Comparison of ENCODE assay signal across 8 cellular contexts in the genomic region with DNA sequence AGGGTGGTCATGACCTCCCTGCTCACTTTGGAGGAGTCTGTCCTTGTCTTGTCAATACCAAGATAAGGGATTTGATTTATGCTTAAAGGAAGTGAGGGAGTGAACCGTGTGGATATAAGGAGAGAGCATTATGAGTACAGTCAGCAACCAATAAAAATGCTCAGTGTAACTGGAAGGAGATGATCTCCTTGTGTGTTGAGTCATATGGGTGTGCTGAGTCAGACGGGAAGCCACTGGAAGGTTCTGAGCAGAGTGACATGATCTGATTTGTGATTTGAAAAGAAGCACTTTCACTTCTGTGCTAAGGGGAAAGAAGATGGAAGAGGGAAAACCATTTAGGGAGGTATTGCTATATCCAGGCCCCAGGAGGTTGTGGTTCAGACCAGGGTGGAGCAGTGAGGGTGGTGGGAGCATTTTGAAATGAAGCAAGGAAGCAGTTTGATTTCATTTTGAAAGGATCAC. TPM values are rescaled to one million over a fixed set of nuclear protein-coding genes. Genes with fewer than 3 reads are reported as not detected.
A peak's percentile ranks its signal among the peaks of the same experiment; 100 is the strongest.
DNase-seq lines count a peak whose midpoint lies in the region; ATAC-seq, FAIRE-seq and TF ChIP-seq lines count a peak whose summit lies in the region.

No MANE protein-coding gene starts in this region.

- H3K79me2 ChIP-seq in OCI-LY7 (ENCODE audit: insufficient read depth, low read depth, low read length), result peaks cover 22% of the 10 kb centered on the region
- H3K79me2 ChIP-seq in HepG2 (ENCODE audit: insufficient read depth, low read length), result peaks cover 22% of the 10 kb centered on the region

- peak overlapping the region; percentile 42 for H3K27ac ChIP-seq in left ventricle myocardium inferior (replicated peaks)
- H3K27ac ChIP-seq in heart left ventricle, result peak overlapping the region in 3 of 12 donors; percentile 26 to 83 (median 38)
- H3K27ac ChIP-seq in OCI-LY7 (ENCODE audit: low read depth, low read length, poor library complexity, severe bottlenecking), result no peak overlapping the region
- no peak overlapping the region for H3K27ac ChIP-seq in HepG2 (ENCODE audit: extremely low read length, insufficient read depth, low read length)

- no peak for TF ChIP-seq POLR2A in heart left ventricle (IDR thresholded peaks at IDR 0.05)
- no peak for TF ChIP-seq POLR2A in HepG2 (IDR thresholded peaks at IDR 0.05; ENCODE audit: insufficient read depth in 1 of 2, low read depth in 2 of 2, low read length in 2 of 2)

- H3K4me3 ChIP-seq in left ventricle myocardium inferior, result no peak overlapping the region
- no peak overlapping the region for H3K4me3 ChIP-seq in heart left ventricle
- H3K4me3 ChIP-seq in OCI-LY7 (ENCODE audit: low read depth, low read length, poor library complexity, severe bottlenecking), result no peak overlapping the region
- H3K4me3 ChIP-seq in HepG2 (replicated peaks in 1 of 3; ENCODE audit: insufficient read depth in 1 of 3, low read depth in 2 of 3, low read length in 3 of 3), result peak overlapping the region; percentile 2 to 51 (median 19); a peak in 4 of 6 replicates

- FAIRE-seq in HepG2 (lab: Jason Lieb, UNC), result no peak

- TF ChIP-seq EP300 in HepG2 (IDR thresholded peaks at IDR 0.05; ENCODE audit: low read depth in 2 of 2, low read length in 2 of 2) (no peak), HepG2 (CRISPR knock-in tag; IDR thresholded peaks at IDR 0.05; ENCODE audit: borderline replicate concordance) (no peak)

- peaks cover 16% of the 10 kb centered on the region for H4K20me1 ChIP-seq in OCI-LY7 (ENCODE audit: insufficient read depth, low read length)
- 0 out of 2 replicates have a peak, but pooled peaks cover 5% of the 10 kb centered on the region for H4K20me1 ChIP-seq in HepG2 (ENCODE audit: insufficient read depth, low read length)

- CTCF ChIA-PET in OCI-LY7 (lab: Charles Lee; ENCODE audit: unreplicated experiment), result no interaction called here
- CTCF ChIA-PET in HepG2 (lab: Yijun Ruan, JAX; ENCODE audit: low intra/inter-chr PET ratio, low total read pairs), result no interaction called here

- TF ChIP-seq RAD21 in HepG2 (CRISPR knock-in tag; IDR thresholded peaks at IDR 0.05), result no peak

- H3K9ac ChIP-seq in HepG2 (ENCODE audit: insufficient read depth, low read depth, low read length), result peak overlapping the region; percentile 35; the same call in 1 of the 2 replicates

- in situ Hi-C loops in HepG2 (cut with HindIII; ENCODE audit: extremely low pct_ligation_motif_present, low pct_unique_long_range_greater_than_20kb), result no loop called here

- H3K9me3 ChIP-seq in left ventricle myocardium inferior (replicated peaks) (no peaks in the 10 kb centered on the region), heart left ventricle (no peaks in the 10 kb centered on the region), OCI-LY7 (ENCODE audit: low read length) (0 out of 2 replicates have a peak, but pooled peaks cover 6% of the 10 kb centered on the region), HepG2 (ENCODE audit: low read length) (no peaks in the 10 kb centered on the region)

- POLR2A ChIA-PET in OCI-LY7 (lab: Charles Lee), result interaction anchor here (1.4 kb wide), 1 partner anchor 11 kb away, joined by 10 read pairs; no protein-coding TSS in a partner anchor
- POLR2A ChIA-PET in HepG2 (lab: Yijun Ruan, JAX), result interaction anchor here (1.2 kb wide), 1 partner anchor 772 kb away, joined by 3 read pairs; a partner anchor contains a TSS

- no peaks in the 10 kb centered on the region for H3K27me3 ChIP-seq in left ventricle myocardium inferior (ENCODE audit: low read depth)
- H3K27me3 ChIP-seq in heart left ventricle, result no peaks in the 10 kb centered on the region
- no peaks in the 10 kb centered on the region; a peak in 1 of 5 replicates for H3K27me3 ChIP-seq in HepG2 (ENCODE audit: control insufficient read depth in 1 of 2, insufficient read depth in 2 of 2, low read length in 2 of 2)

- peaks cover 40% of the 10 kb centered on the region for H3K4me1 ChIP-seq in left ventricle myocardium inferior
- peaks cover 8 to 41% (median 18%) of the 10 kb centered on the region in 12 donors for H3K4me1 ChIP-seq in heart left ventricle
- peaks cover 21% of the 10 kb centered on the region for H3K4me1 ChIP-seq in OCI-LY7 (ENCODE audit: insufficient read depth, low read length, poor library complexity, severe bottlenecking)
- H3K4me1 ChIP-seq in HepG2 (ENCODE audit: insufficient read depth, low read length), result peaks cover 58% of the 10 kb centered on the region

- BruUV-seq in OCI-LY7 (replicated peaks; lab: Mats Ljungman, UMichigan), result no TSS peak
- no TSS peak for BruUV-seq in HepG2 (replicated peaks; lab: Mats Ljungman, UMichigan)

- H3K36me3 ChIP-seq in left ventricle myocardium inferior, result peaks cover 5% of the 10 kb centered on the region
- peaks cover 0 to 3% (median 0%) of the 10 kb centered on the region in 9 donors for H3K36me3 ChIP-seq in heart left ventricle
- peaks cover 8% of the 10 kb centered on the region; the same call in 1 of the 2 replicates for H3K36me3 ChIP-seq in OCI-LY7 (ENCODE audit: insufficient read depth, low read length)
- H3K36me3 ChIP-seq in HepG2 (replicated peaks in 1 of 2; ENCODE audit: control insufficient read depth in 1 of 2, insufficient read depth in 2 of 2, low read length in 2 of 2), result no peaks in the 10 kb centered on the region

- H3K9me2 ChIP-seq in OCI-LY7 (ENCODE audit: insufficient read depth, low read length), result no peaks in the 10 kb centered on the region

- no peak overlapping the region for H3K4me2 ChIP-seq in OCI-LY7 (ENCODE audit: low read length)
- H3K4me2 ChIP-seq in HepG2 (ENCODE audit: low read depth, low read length), result peak overlapping the region; percentile 72

- WGBS in heart left ventricle, 4 donors, result 28 to 46% (median 35%) methylated on average over 2 of the region's 2 CpGs
- 22% methylated on average over 2 of the region's 2 CpGs for WGBS in HepG2 (ENCODE audit: low lambda C conversion rate)

- H2AFZ ChIP-seq in OCI-LY7 (ENCODE audit: low read length) (peak overlapping the region; percentile 9; the same call in 1 of the 2 replicates), HepG2 (ENCODE audit: low read length) (peak overlapping the region; percentile 68)

- TF ChIP-seq CTCF in left ventricle myocardium inferior (IDR thresholded peaks at IDR 0.05; ENCODE audit: borderline replicate concordance) (no peak), heart left ventricle (IDR thresholded peaks at IDR 0.05) (no peak), OCI-LY7 (conservative IDR thresholded peaks at IDR 0.05; ENCODE audit: low read length) (no peak), HepG2 (CRISPR knock-in tag; IDR thresholded peaks at IDR 0.05) (no peak)

- intact Hi-C loops in left ventricle myocardium inferior (cut with micrococcal nuclease) (no loop called here), heart left ventricle (cut with DNase I) (no loop called here), OCI-LY7 (cut with micrococcal nuclease; ENCODE audit: unreplicated experiment) (loop anchor here (5.0 to 10.0 kb wide), 4 partner anchors 282 to 977 kb away; a partner anchor contains a TSS), HepG2 (cut with micrococcal nuclease; ENCODE audit: unreplicated experiment) (loop anchor here (2.0 kb wide), 1 partner anchor 48 kb away; no protein-coding TSS in a partner anchor)

- ATAC-seq in heart left ventricle (no peak), HepG2 (no peak)

- DNase-seq in left ventricle myocardium inferior, result no peak
- DNase-seq in heart left ventricle, result no peak
- no peak for DNase-seq in OCI-LY7 (ENCODE audit: low spot score)
- peak; percentile 86 for DNase-seq in amniotic stem cell (lab: John Stamatoyannopoulos, UW)
- no peak for DNase-seq in HepG2 (ENCODE audit: low spot score)
- peak; percentile 41 for DNase-seq in superior temporal gyrus (ENCODE audit: extremely low spot score)
- no peak for DNase-seq in iPS-NIHi11 (ENCODE audit: low spot score)
- no peak for DNase-seq in NCI-H748 (lab: John Stamatoyannopoulos, UW; ENCODE audit: unreplicated experiment)

RNA-seq across cellular contexts. Expression of a gene that starts 2.5 kb away (rescaled TPM):
- total RNA-seq in left ventricle myocardium inferior (7.8 TPM), heart left ventricle (10 to 100 TPM in 4 of 9 donors, 1 to 10 TPM in 5; 6.9 to 20.4 (median 8.7) TPM), OCI-LY7 (2022) (29.0 and 32.5 TPM in 2 replicates), HepG2 (2016; rRNA removed; fragmentation: Illumina TruSeq; extraction: Trizol) (14.1 and 20.0 TPM in 2 replicates)
- polyA plus RNA-seq in heart left ventricle (1 to 10 TPM; 3.4 to 5.9 TPM), HepG2 (2011; rRNA removed) (3.7 and 3.8 TPM in 2 replicates)
- 10.6 and 17.4 TPM in 2 replicates for total RNA-seq in OCI-LY7 (2014; rRNA removed; shearing (Covaris generic))
- total RNA-seq in HepG2 (2016; cell fraction: cytosol; rRNA removed; fragmentation: Illumina TruSeq; extraction: Trizol; ENCODE audit: low read depth), result 4.5 and 4.9 TPM in 2 replicates
- 13.6 and 16.8 TPM in 2 replicates for total RNA-seq in HepG2 (2016; cell fraction: insoluble cytoplasmic fraction; rRNA removed; fragmentation: Illumina TruSeq; extraction: Trizol)
- 11.2 and 12.0 TPM in 2 replicates for total RNA-seq in HepG2 (2016; cell fraction: membrane; rRNA removed; fragmentation: Illumina TruSeq; extraction: Trizol)
- 10.9 and 11.5 TPM in 2 replicates for total RNA-seq in HepG2 (2016; cell fraction: nucleus; rRNA removed; fragmentation: Illumina TruSeq; extraction: Trizol)
- polyA plus RNA-seq in HepG2 (2011; cell fraction: cytosol; rRNA removed), result 2.7 TPM in 2 replicates
- polyA plus RNA-seq in HepG2 (2011; cell fraction: nucleus; rRNA removed), result 2.7 and 3.0 TPM in 2 replicates
- polyA plus RNA-seq in HepG2 (2012), result 5.5 and 6.6 TPM in 2 replicates
- polyA plus RNA-seq in HepG2 (2016; cell fraction: cytosol; fragmentation: Illumina TruSeq; extraction: Trizol; ENCODE audit: low read depth), result 0.95 and 1.2 TPM in 2 replicates
- 14.1 and 14.9 TPM in 2 replicates for polyA plus RNA-seq in HepG2 (2016; cell fraction: insoluble cytoplasmic fraction; fragmentation: Illumina TruSeq; extraction: Trizol; ENCODE audit: low read depth)
- polyA plus RNA-seq in HepG2 (2016; cell fraction: membrane; fragmentation: Illumina TruSeq; extraction: Trizol; ENCODE audit: low read depth), result 3.2 and 3.8 TPM in 2 replicates
- polyA plus RNA-seq in HepG2 (2016; cell fraction: nucleus; fragmentation: Illumina TruSeq; extraction: Trizol; ENCODE audit: insufficient read depth, low read depth), result 9.1 and 9.7 TPM in 2 replicates
- polyA minus RNA-seq in HepG2 (2011; rRNA and poly(A)+ RNA removed; ENCODE audit: low replicate concordance), result 6.7 and 7.6 TPM in 2 replicates
- polyA minus RNA-seq in HepG2 (2011; cell fraction: cytosol; rRNA and poly(A)+ RNA removed), result 6.9 and 7.7 TPM in 2 replicates
- polyA minus RNA-seq in HepG2 (2011; cell fraction: nucleus; rRNA and poly(A)+ RNA removed), result 18.7 and 23.1 TPM in 2 replicates

RNA-seq across cellular contexts. Expression of a gene that starts 19.4 kb away (rescaled TPM):
- 18.5 TPM for total RNA-seq in left ventricle myocardium inferior
- total RNA-seq in heart left ventricle, result 10 to 100 TPM; 11.4 to 23.2 (median 17.0) TPM
- 10 to 100 TPM; 16.5 to 22.6 TPM for polyA plus RNA-seq in heart left ventricle
- 35.6 and 55.3 TPM in 2 replicates for total RNA-seq in OCI-LY7 (2014; rRNA removed; shearing (Covaris generic))
- 33.0 and 37.4 TPM in 2 replicates for total RNA-seq in OCI-LY7 (2022)
- 19.4 and 23.0 TPM in 2 replicates for total RNA-seq in HepG2 (2016; rRNA removed; fragmentation: Illumina TruSeq; extraction: Trizol)
- total RNA-seq in HepG2 (2016; cell fraction: cytosol; rRNA removed; fragmentation: Illumina TruSeq; extraction: Trizol; ENCODE audit: low read depth), result 3.1 and 4.1 TPM in 2 replicates
- 17.6 and 28.5 TPM in 2 replicates for total RNA-seq in HepG2 (2016; cell fraction: insoluble cytoplasmic fraction; rRNA removed; fragmentation: Illumina TruSeq; extraction: Trizol)
- total RNA-seq in HepG2 (2016; cell fraction: membrane; rRNA removed; fragmentation: Illumina TruSeq; extraction: Trizol), result 12.6 and 13.8 TPM in 2 replicates
- 11.1 and 11.5 TPM in 2 replicates for total RNA-seq in HepG2 (2016; cell fraction: nucleus; rRNA removed; fragmentation: Illumina TruSeq; extraction: Trizol)
- polyA plus RNA-seq in HepG2 (2011; rRNA removed), result 25.8 and 27.4 TPM in 2 replicates
- polyA plus RNA-seq in HepG2 (2011; cell fraction: cytosol; rRNA removed), result 13.2 and 20.6 TPM in 2 replicates
- polyA plus RNA-seq in HepG2 (2011; cell fraction: nucleus; rRNA removed), result 27.9 and 30.9 TPM in 2 replicates
- 19.6 and 23.2 TPM in 2 replicates for polyA plus RNA-seq in HepG2 (2012)
- polyA plus RNA-seq in HepG2 (2016; cell fraction: cytosol; fragmentation: Illumina TruSeq; extraction: Trizol; ENCODE audit: low read depth), result 5.2 and 6.2 TPM in 2 replicates
- polyA plus RNA-seq in HepG2 (2016; cell fraction: insoluble cytoplasmic fraction; fragmentation: Illumina TruSeq; extraction: Trizol; ENCODE audit: low read depth), result 34.5 and 38.9 TPM in 2 replicates
- 11.3 and 11.5 TPM in 2 replicates for polyA plus RNA-seq in HepG2 (2016; cell fraction: membrane; fragmentation: Illumina TruSeq; extraction: Trizol; ENCODE audit: low read depth)
- 23.9 and 25.0 TPM in 2 replicates for polyA plus RNA-seq in HepG2 (2016; cell fraction: nucleus; fragmentation: Illumina TruSeq; extraction: Trizol; ENCODE audit: insufficient read depth, low read depth)
- 8.4 and 10.7 TPM in 2 replicates for polyA minus RNA-seq in HepG2 (2011; rRNA and poly(A)+ RNA removed; ENCODE audit: low replicate concordance)
- 8.9 and 9.1 TPM in 2 replicates for polyA minus RNA-seq in HepG2 (2011; cell fraction: cytosol; rRNA and poly(A)+ RNA removed)
- 16.0 and 16.9 TPM in 2 replicates for polyA minus RNA-seq in HepG2 (2011; cell fraction: nucleus; rRNA and poly(A)+ RNA removed)

Comparison
In these comparisons a context has a peak if more than half of its experiments do, and no peak if none do; other contexts are left out.
1. DNase-seq: peak in amniotic stem cell (single experiment) and superior temporal gyrus (single experiment); none in left ventricle myocardium inferior (single experiment), heart left ventricle (0 of 5), OCI-LY7 (single experiment), HepG2 (single experiment), iPS-NIHi11 (single experiment) and NCI-H748 (single experiment).
2. H3K4me3 ChIP-seq: peak in HepG2 (3 of 3); none in left ventricle myocardium inferior (single experiment), heart left ventricle (0 of 12) and OCI-LY7 (single experiment).
3. intact Hi-C loops: an anchor here in OCI-LY7 (5.0 to 10.0 kb wide) and HepG2 (2.0 kb wide); none called in left ventricle myocardium inferior and heart left ventricle.